8 cellular contexts compared by ENCODE assay signal in genomic region chr19:11420894-11421606, GRCh38. TPM values are rescaled to one million over a fixed set of nuclear protein-coding genes. Genes with fewer than 3 reads are reported as not detected.
DNase-seq lines count a peak whose midpoint lies in the region; ATAC-seq and TF ChIP-seq lines count a peak whose summit lies in the region.
"Had no signal": no experiment of that assay in that cellular context is flagged by ENCODE, and none has a peak within 500 bp of the region (broad histone marks: within the 10 kb centered on the region; RNA-seq: fewer than 3 reads in every experiment).

No MANE protein-coding gene starts in this region.

- peak overlapping the region; percentile 68 for H3K4me3 ChIP-seq in thoracic aorta

- no peaks in the 10 kb centered on the region for H3K36me3 ChIP-seq in thoracic aorta

- peak; percentile 49 for ATAC-seq in left ventricle myocardium superior
- ATAC-seq in thoracic aorta (ENCODE audit: insufficient number of reproducible peaks, low FRiP score, low read depth) = no peak
- no peak for ATAC-seq in HG03175 (IDR thresholded peaks at IDR 0.05; ENCODE audit: unreplicated experiment)

- DNase-seq in T-helper 1 cell (no peak), left ventricle myocardium superior (peak; percentile 69), thoracic aorta (ENCODE audit: low spot score) (no peak), NCI-H82 (lab: John Stamatoyannopoulos, UW) (no peak)

- no peak overlapping the region for H3K27ac Mint-ChIP-seq in T-helper 1 cell treated with Interleukin-12 subunit alpha and Interleukin-12 subunit beta and Interleukin-4 antibody, amounts not matched to agents 30 μg/mL and 1 μg/mL, for 36 hours

- H3K27ac ChIP-seq in thoracic aorta = peak overlapping the region; percentile 25 to 52
- H3K27ac ChIP-seq: C4-2B had no signal

- H3K36me3 Mint-ChIP-seq in T-helper 1 cell treated with Interleukin-12 subunit alpha and Interleukin-12 subunit beta and Interleukin-4 antibody, amounts not matched to agents 30 μg/mL and 1 μg/mL, for 36 hours (ENCODE audit: low read depth) = no peaks in the 10 kb centered on the region

- TF ChIP-seq CTCF in thoracic aorta (IDR thresholded peaks at IDR 0.05) = no peak

- peak overlapping the region; percentile 42 for H3K4me3 Mint-ChIP-seq in T-helper 1 cell treated with Interleukin-12 subunit alpha and Interleukin-12 subunit beta and Interleukin-4 antibody, amounts not matched to agents 30 μg/mL and 1 μg/mL, for 36 hours

- H3K9me3 ChIP-seq in thoracic aorta = no peaks in the 10 kb centered on the region

- H3K9me3 Mint-ChIP-seq in T-helper 1 cell treated with Interleukin-12 subunit alpha and Interleukin-12 subunit beta and Interleukin-4 antibody, amounts not matched to agents 30 μg/mL and 1 μg/mL, for 36 hours = no peaks in the 10 kb centered on the region

- peaks cover 13% of the 10 kb centered on the region for H3K27me3 ChIP-seq in thoracic aorta (replicated peaks; ENCODE audit: insufficient read depth)

- intact Hi-C loops in left ventricle myocardium superior (cut with micrococcal nuclease) = no loop called here

- H3K4me1 ChIP-seq in thoracic aorta (ENCODE audit: control insufficient read depth in 1 of 2, low read depth in 2 of 2) = peaks cover 17 to 45% of the 10 kb centered on the region in 2 donors

- peaks cover 25% of the 10 kb centered on the region for H3K4me1 Mint-ChIP-seq in T-helper 1 cell treated with Interleukin-12 subunit alpha and Interleukin-12 subunit beta and Interleukin-4 antibody, amounts not matched to agents 30 μg/mL and 1 μg/mL, for 36 hours (ENCODE audit: low read depth)

- peaks cover 76% of the 10 kb centered on the region for H3K27me3 Mint-ChIP-seq in T-helper 1 cell treated with Interleukin-12 subunit alpha and Interleukin-12 subunit beta and Interleukin-4 antibody, amounts not matched to agents 30 μg/mL and 1 μg/mL, for 36 hours (ENCODE audit: low read depth)

RNA-seq across cellular contexts. Expression of gene RGL3, which starts 1.9 kb away (rescaled TPM):
- total RNA-seq in left ventricle myocardium superior (6.4 TPM), thoracic aorta (10 to 100 TPM; 43.6 to 47.4 TPM)

RNA-seq across cellular contexts. Expression of gene ODAD3, which starts 13.9 kb away (rescaled TPM):
- 0.42 TPM for total RNA-seq in left ventricle myocardium superior
- 1 to 10 TPM in 1 of 2 donors, under 1 TPM in 1; 0.35 to 2.0 TPM for total RNA-seq in thoracic aorta
- total RNA-seq: bronchial epithelial cell had no signal

RNA-seq across cellular contexts. Expression of gene PRKCSH, which starts 14.4 kb away (rescaled TPM):
- total RNA-seq in left ventricle myocardium superior = 139 TPM
- total RNA-seq in thoracic aorta = 100 to 1,000 TPM; 121 to 123 TPM

RNA-seq across cellular contexts. Expression of gene EPOR, which starts 36.9 kb away (rescaled TPM):
- 7.6 TPM for total RNA-seq in left ventricle myocardium superior
- 1 to 10 TPM; 5.6 to 7.1 TPM for total RNA-seq in thoracic aorta

RNA-seq across cellular contexts. Expression of gene SWSAP1, which starts 46.6 kb away (rescaled TPM):
- total RNA-seq in left ventricle myocardium superior = 2.0 TPM
- 1 to 10 TPM; 1.2 to 1.5 TPM for total RNA-seq in thoracic aorta
